ENCODE assay signal across 12 cellular contexts in the genomic region with DNA sequence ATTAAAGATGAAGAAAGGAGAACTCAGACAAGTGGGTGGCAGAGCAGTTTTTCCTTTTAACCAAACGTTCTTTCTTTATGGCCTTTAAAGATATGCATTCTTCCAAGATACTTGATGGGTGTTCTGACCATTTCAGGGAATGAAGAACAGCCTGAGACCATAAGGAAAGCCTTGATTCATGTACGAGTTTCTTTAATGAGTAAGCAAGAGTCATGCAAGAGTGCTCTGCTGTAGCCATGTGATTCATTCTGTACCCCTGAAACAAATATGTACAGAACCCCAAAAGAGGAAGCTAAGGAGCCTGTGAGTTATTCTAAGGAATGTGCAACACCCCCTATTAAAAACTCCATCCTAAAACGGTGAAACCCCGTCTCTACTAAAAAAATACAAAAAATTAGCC.
DNase-seq lines count a peak whose midpoint lies in the region; ATAC-seq lines count a peak whose summit lies in the region.
"Had no signal": no experiment of that assay in that cellular context is flagged by ENCODE, and none has a peak within 500 bp of the region (broad histone marks: within the 10 kb centered on the region; RNA-seq: fewer than 3 reads in every experiment).

No MANE protein-coding gene starts in this region.

- H3K27me3 Mint-ChIP-seq in activated CD4-positive, alpha-beta T cell treated with anti-CD3 and anti-CD28 coated beads, Interleukin-2, amount 10 ng/mL, durations not matched to agents 24 days and 14 days: peaks cover 67% of the 10 kb centered on the region

- no peak overlapping the region for H3K27ac Mint-ChIP-seq in activated CD4-positive, alpha-beta T cell treated with anti-CD3 and anti-CD28 coated beads, Interleukin-2, amount 10 ng/mL, durations not matched to agents 24 days and 14 days
- H3K27ac Mint-ChIP-seq: activated T-helper 17 cell treated with anti-CD3 and anti-CD28 coated beads, Interleukin-2, amount 50 U/mL, for 72 hours had no signal

- no peak overlapping the region for H3K4me3 Mint-ChIP-seq in activated CD4-positive, alpha-beta T cell treated with anti-CD3 and anti-CD28 coated beads, Interleukin-2, amount 10 ng/mL, durations not matched to agents 24 days and 14 days
- H3K4me3 Mint-ChIP-seq: activated T-helper 17 cell treated with anti-CD3 and anti-CD28 coated beads, Interleukin-2, amount 50 U/mL, for 72 hours had no signal

- H3K4me1 Mint-ChIP-seq in activated CD4-positive, alpha-beta T cell treated with anti-CD3 and anti-CD28 coated beads, Interleukin-2, amount 10 ng/mL, durations not matched to agents 24 days and 14 days: peaks cover 3% of the 10 kb centered on the region
- H3K4me1 Mint-ChIP-seq: activated T-helper 17 cell treated with anti-CD3 and anti-CD28 coated beads, Interleukin-2, amount 50 U/mL, for 72 hours had no signal

- intact Hi-C loops in activated CD4-positive, alpha-beta T cell treated with anti-CD3 and anti-CD28 coated beads, Interleukin-2, amount 10 ng/mL, durations not matched to agents 24 days and 14 days (cut with micrococcal nuclease): loop anchor here (5.0 kb wide), 1 partner anchor 950 kb away; no protein-coding TSS in a partner anchor

- DNase-seq in Caki2 (ENCODE audit: low read depth): peak; percentile 69
- DNase-seq in LHCN-M2 (ENCODE audit: low read depth): peak; percentile 78
- peak; percentile 26 for DNase-seq in fibroblast of peridontal ligament (ENCODE audit: extremely low read depth)
- no peak for DNase-seq in activated CD4-positive, alpha-beta T cell treated with anti-CD3 and anti-CD28 coated beads, Interleukin-2, amount 10 ng/mL, durations not matched to agents 24 days and 14 days
- no peak for DNase-seq in NCI-H1436 (lab: John Stamatoyannopoulos, UW)
- no peak for DNase-seq in NCI-H1436 treated with DMSO at 0.1 percent for 48 hours (lab: John Stamatoyannopoulos, UW)
- DNase-seq: central memory CD4-positive, alpha-beta T cell; gastrocnemius medialis; pancreas had no signal

- in situ Hi-C loops in Caki2 (cut with HindIII; ENCODE audit: low pct_unique_long_range_greater_than_20kb, low sequenced_read_pairs): no loop called here

- no peaks in the 10 kb centered on the region for H3K36me3 Mint-ChIP-seq in activated CD4-positive, alpha-beta T cell treated with anti-CD3 and anti-CD28 coated beads, Interleukin-2, amount 10 ng/mL, durations not matched to agents 24 days and 14 days (ENCODE audit: low read depth)

- no peaks in the 10 kb centered on the region for H3K9me3 Mint-ChIP-seq in activated CD4-positive, alpha-beta T cell treated with anti-CD3 and anti-CD28 coated beads, Interleukin-2, amount 10 ng/mL, durations not matched to agents 24 days and 14 days
- H3K9me3 Mint-ChIP-seq: activated T-helper 17 cell treated with anti-CD3 and anti-CD28 coated beads, Interleukin-2, amount 50 U/mL, for 72 hours had no signal

- ATAC-seq in GM19351 (IDR thresholded peaks at IDR 0.05; ENCODE audit: unreplicated experiment) (peak; percentile 78), GM21786 (IDR thresholded peaks at IDR 0.05; ENCODE audit: unreplicated experiment) (no peak)
- ATAC-seq: activated T-helper 17 cell treated with anti-CD3 and anti-CD28 coated beads, Interleukin-2, amount 50 U/mL, for 72 hours; gastrocnemius medialis; pancreas had no signal

Comparison
In these comparisons a context has a peak if more than half of its experiments do, and no peak if none do; other contexts are left out.
1. DNase-seq: peak in Caki2 (single experiment), LHCN-M2 (single experiment) and fibroblast of peridontal ligament (single experiment); none in activated CD4-positive, alpha-beta T cell treated with anti-CD3 and anti-CD28 coated beads, Interleukin-2, amount 10 ng/mL, durations not matched to agents 24 days and 14 days (single experiment), NCI-H1436 (single experiment) and NCI-H1436 treated with DMSO at 0.1 percent for 48 hours (single experiment).